16 cellular contexts compared by ENCODE assay signal in genomic region chr2:88955607-88956006, GRCh38.
DNase-seq lines count a peak whose midpoint lies in the region; ATAC-seq and TF ChIP-seq lines count a peak whose summit lies in the region.
"Had no signal": no experiment of that assay in that cellular context is flagged by ENCODE, and none has a peak within 500 bp of the region (broad histone marks: within the 10 kb centered on the region; RNA-seq: fewer than 3 reads in every experiment).

No MANE protein-coding gene starts in this region.

- peak; percentile 35 for DNase-seq in Daoy (ENCODE audit: low read depth)
- no peak for DNase-seq in RWPE2 (ENCODE audit: low spot score)
- DNase-seq in foreskin keratinocyte: no peak
- DNase-seq in islet precursor cell: no peak
- no peak for DNase-seq in right cardiac atrium
- DNase-seq: Calu3; CD8-positive, alpha-beta T cell; DMS79 treated with DMSO at 0.1 percent for 48 hours; EL; GOT3; H7; HFFc6 had no signal

- H3K27me3 ChIP-seq in RWPE2 (ENCODE audit: insufficient read depth, poor library complexity, severe bottlenecking) (peaks cover 9% of the 10 kb centered on the region), foreskin keratinocyte (no peaks in the 10 kb centered on the region), right cardiac atrium (ENCODE audit: control insufficient read depth, insufficient read depth) (no peaks in the 10 kb centered on the region)
- H3K27me3 ChIP-seq: BLaER1 treated with 17β-estradiol and CSF1 and Interleukin-3, amounts not matched to agents 10 nM and 100 nM had no signal

- no peak overlapping the region for H3K27ac ChIP-seq in RWPE2 (ENCODE audit: poor library complexity, severe bottlenecking)
- H3K27ac ChIP-seq in foreskin keratinocyte: no peak overlapping the region
- H3K27ac ChIP-seq in right cardiac atrium (ENCODE audit: low read length): no peak overlapping the region
- H3K27ac ChIP-seq: BLaER1 treated with 17β-estradiol and CSF1 and Interleukin-3, amounts not matched to agents 10 nM and 100 nM had no signal

- 82% methylated on average over 1 of the region's 1 CpG for WGBS in right cardiac atrium

- intact Hi-C loops in right cardiac atrium (cut with DNase I): no loop called here

- H3K4me3 ChIP-seq in RWPE2 (ENCODE audit: severe bottlenecking): no peak overlapping the region
- H3K4me3 ChIP-seq in right cardiac atrium (ENCODE audit: low read length): no peak overlapping the region
- H3K4me3 ChIP-seq: BLaER1 treated with 17β-estradiol and CSF1 and Interleukin-3, amounts not matched to agents 10 nM and 100 nM had no signal

- TF ChIP-seq CTCF in RWPE2 (IDR thresholded peaks at IDR 0.05; ENCODE audit: poor library complexity, severe bottlenecking): no peak
- no peak for TF ChIP-seq CTCF in foreskin keratinocyte (conservative IDR thresholded peaks at IDR 0.05)

- H3K36me3 ChIP-seq in RWPE2 (ENCODE audit: low read depth): no peaks in the 10 kb centered on the region
- H3K36me3 ChIP-seq: BLaER1 treated with 17β-estradiol and CSF1 and Interleukin-3, amounts not matched to agents 10 nM and 100 nM had no signal

- ATAC-seq in GM18502 (IDR thresholded peaks at IDR 0.05; ENCODE audit: poor library complexity, unreplicated experiment): peak; percentile 38
- ATAC-seq in RWPE2 (ENCODE audit: low read depth): peak; percentile 31; the same call in 1 of the 3 replicates
- peak; percentile 67 for ATAC-seq in foreskin keratinocyte
- ATAC-seq in right cardiac atrium: no peak
- no peak for ATAC-seq in HG02571 (IDR thresholded peaks at IDR 0.05; ENCODE audit: unreplicated experiment)
- ATAC-seq: CD8-positive, alpha-beta T cell; HCT116 had no signal

- H3K4me1 ChIP-seq in RWPE2 (ENCODE audit: insufficient read depth, poor library complexity, severe bottlenecking): no peaks in the 10 kb centered on the region
- H3K4me1 ChIP-seq in foreskin keratinocyte: no peaks in the 10 kb centered on the region
- H3K4me1 ChIP-seq in right cardiac atrium (ENCODE audit: control insufficient read depth, insufficient read depth, low read length): no peaks in the 10 kb centered on the region
- H3K4me1 ChIP-seq: BLaER1 treated with 17β-estradiol and CSF1 and Interleukin-3, amounts not matched to agents 10 nM and 100 nM had no signal

- H3K9me3 ChIP-seq in RWPE2 (ENCODE audit: severe bottlenecking) (no peaks in the 10 kb centered on the region), right cardiac atrium (ENCODE audit: control insufficient read depth, low read length) (no peaks in the 10 kb centered on the region)
- H3K9me3 ChIP-seq: BLaER1 treated with 17β-estradiol and CSF1 and Interleukin-3, amounts not matched to agents 10 nM and 100 nM had no signal

Comparison
In these comparisons a context has a peak if more than half of its experiments do, and no peak if none do; other contexts are left out.
1. ATAC-seq: peak in GM18502 (single experiment), RWPE2 (single experiment) and foreskin keratinocyte (single experiment); none in right cardiac atrium (0 of 2) and HG02571 (single experiment).